In genomic region chr2:96336873-96337272, GRCh38 we compare ENCODE assay signal across 11 cellular contexts. TPM values are rescaled to one million over a fixed set of nuclear protein-coding genes. Genes with fewer than 3 reads are reported as not detected.
DNase-seq lines count a peak whose midpoint lies in the region; ATAC-seq, FAIRE-seq and TF ChIP-seq lines count a peak whose summit lies in the region.
"Had no signal": no experiment of that assay in that cellular context is flagged by ENCODE, and none has a peak within 500 bp of the region (broad histone marks: within the 10 kb centered on the region; RNA-seq: fewer than 3 reads in every experiment).

No MANE protein-coding gene starts in this region.

- H3K4me3 Mint-ChIP-seq in activated T-cell treated with anti-CD3 and anti-CD28 coated beads, Interleukin-2, amount 50 U/mL, for 4 hours = peak overlapping the region; percentile 83
- peak overlapping the region; percentile 82 for H3K4me3 Mint-ChIP-seq in activated naive CD8-positive, alpha-beta T cell

- intact Hi-C loops in kidney (cut with DNase I) = no loop called here

- H3K9ac ChIP-seq in MM.1S (ENCODE audit: low read length) (peak overlapping the region; percentile 97; the same call in 1 of the 2 replicates), smooth muscle cell (ENCODE audit: low read depth) (no peak overlapping the region), kidney (ENCODE audit: low read length in 2 of 2) (no peak overlapping the region)

- no peaks in the 10 kb centered on the region for H3K27me3 Mint-ChIP-seq in activated T-cell treated with anti-CD3 and anti-CD28 coated beads, Interleukin-2, amount 50 U/mL, for 4 hours (ENCODE audit: low read depth)
- no peaks in the 10 kb centered on the region for H3K27me3 Mint-ChIP-seq in activated naive CD8-positive, alpha-beta T cell

- no peaks in the 10 kb centered on the region for H3K36me3 Mint-ChIP-seq in activated T-cell treated with anti-CD3 and anti-CD28 coated beads, Interleukin-2, amount 50 U/mL, for 4 hours (ENCODE audit: insufficient read depth)
- no peaks in the 10 kb centered on the region for H3K36me3 Mint-ChIP-seq in activated naive CD8-positive, alpha-beta T cell

- no peaks in the 10 kb centered on the region for H4K20me1 ChIP-seq in MM.1S (ENCODE audit: insufficient read depth, low read length)
- no peaks in the 10 kb centered on the region for H4K20me1 ChIP-seq in smooth muscle cell (ENCODE audit: low read depth)

- ATAC-seq in activated T-cell treated with anti-CD3 and anti-CD28 coated beads, Interleukin-2, amount 50 U/mL, for 4 hours = no peak

- H3K36me3 ChIP-seq in MM.1S (replicated peaks; ENCODE audit: insufficient read depth, low read length) (0 out of 2 replicates have a peak, but pooled peaks cover 2% of the 10 kb centered on the region), smooth muscle cell (ENCODE audit: low read depth) (no peaks in the 10 kb centered on the region), kidney (ENCODE audit: control insufficient read depth in 1 of 2, insufficient read depth in 2 of 2, low read length in 2 of 2) (no peaks in the 10 kb centered on the region)
- H3K36me3 ChIP-seq: brain microvascular endothelial cell had no signal

- H3K9me3 ChIP-seq in MM.1S (replicated peaks; ENCODE audit: insufficient read depth, low read length) (no peaks in the 10 kb centered on the region), smooth muscle cell (replicated peaks; ENCODE audit: low read depth) (no peaks in the 10 kb centered on the region), kidney (ENCODE audit: control insufficient read depth in 1 of 2, low read length in 2 of 2) (no peaks in the 10 kb centered on the region)

- H2AFZ ChIP-seq in MM.1S (ENCODE audit: low read length) (0 out of 2 replicates have a peak overlapping the region, but pooled peaks have one; percentile 23), smooth muscle cell (ENCODE audit: low read depth) (peak overlapping the region; percentile 94)

- H3K9me3 Mint-ChIP-seq in activated T-cell treated with anti-CD3 and anti-CD28 coated beads, Interleukin-2, amount 50 U/mL, for 4 hours = no peaks in the 10 kb centered on the region
- no peaks in the 10 kb centered on the region for H3K9me3 Mint-ChIP-seq in activated naive CD8-positive, alpha-beta T cell (ENCODE audit: low read depth)

- H3K27me3 ChIP-seq in MM.1S (replicated peaks; ENCODE audit: insufficient read depth, low read length) (no peaks in the 10 kb centered on the region), smooth muscle cell (ENCODE audit: low read depth) (no peaks in the 10 kb centered on the region)
- H3K27me3 ChIP-seq: brain microvascular endothelial cell had no signal

- H3F3A ChIP-seq in MM.1S (ENCODE audit: insufficient read depth, low read length) = peaks cover 4% of the 10 kb centered on the region; the same call in 1 of the 2 replicates
- H3F3A ChIP-seq in smooth muscle cell (ENCODE audit: low read depth) = no peaks in the 10 kb centered on the region

- H3K4me1 Mint-ChIP-seq in activated T-cell treated with anti-CD3 and anti-CD28 coated beads, Interleukin-2, amount 50 U/mL, for 4 hours (ENCODE audit: low read depth) = peaks cover 46% of the 10 kb centered on the region
- H3K4me1 Mint-ChIP-seq in activated naive CD8-positive, alpha-beta T cell (ENCODE audit: low read depth) = peaks cover 36% of the 10 kb centered on the region

- 96% methylated on average over 3 of the region's 3 CpGs for WGBS in smooth muscle cell (ENCODE audit: low lambda C conversion rate)

- peaks cover 7% of the 10 kb centered on the region; the same call in 1 of the 2 replicates for H3K4me1 ChIP-seq in MM.1S (ENCODE audit: low read length)
- peaks cover 13% of the 10 kb centered on the region for H3K4me1 ChIP-seq in smooth muscle cell (ENCODE audit: low read depth)
- peaks cover 4 to 9% of the 10 kb centered on the region in 2 donors for H3K4me1 ChIP-seq in kidney (ENCODE audit: control insufficient read depth in 1 of 2, insufficient read depth in 1 of 2, low read depth in 1 of 2, low read length in 2 of 2)

- H3K27ac Mint-ChIP-seq in activated naive CD8-positive, alpha-beta T cell = no peak overlapping the region

- H3K79me2 ChIP-seq in MM.1S (ENCODE audit: low read length) = peaks cover 62% of the 10 kb centered on the region
- peaks cover 26% of the 10 kb centered on the region for H3K79me2 ChIP-seq in smooth muscle cell (ENCODE audit: low read depth)

- H3K4me3 ChIP-seq in MM.1S (ENCODE audit: low read length) = peak overlapping the region; percentile 68
- H3K4me3 ChIP-seq in smooth muscle cell = no peak overlapping the region
- H3K4me3 ChIP-seq in kidney (ENCODE audit: low read length in 2 of 2) = no peak overlapping the region

- TF ChIP-seq CTCF in MM.1S (IDR thresholded peaks at IDR 0.05; ENCODE audit: low read length) (no peak), smooth muscle cell (IDR thresholded peaks at IDR 0.05; ENCODE audit: borderline replicate concordance, insufficient read depth, poor library complexity, severe bottlenecking) (no peak), kidney (IDR thresholded peaks at IDR 0.05; ENCODE audit: borderline replicate concordance, extremely low read depth, insufficient read depth) (no peak)

- H3K27ac ChIP-seq in MM.1S (ENCODE audit: low read length) (no peak overlapping the region), smooth muscle cell (ENCODE audit: low read depth) (no peak overlapping the region), kidney (ENCODE audit: low read depth in 2 of 2, low read length in 2 of 2) (no peak overlapping the region)
- H3K27ac ChIP-seq: brain microvascular endothelial cell had no signal

- H3K9me2 ChIP-seq in MM.1S (replicated peaks; ENCODE audit: insufficient read depth, low read length) = no peaks in the 10 kb centered on the region

- no peak for DNase-seq in activated T-cell treated with anti-CD3 and anti-CD28 coated beads, Interleukin-2, amount 50 U/mL, for 4 hours
- DNase-seq in activated T-cell treated with anti-CD3 and anti-CD28 coated beads for 4 hours (no peak), MM.1S (no peak), smooth muscle cell (lab: John Stamatoyannopoulos, UW; ENCODE audit: unreplicated experiment) (no peak), DMS 273 treated with DMSO at 0.1 percent for 48 hours (lab: John Stamatoyannopoulos, UW) (no peak), kidney (no peak), NCI-H526 treated with DMSO at 0.1 percent for 48 hours (lab: John Stamatoyannopoulos, UW) (no peak)
- DNase-seq: brain microvascular endothelial cell, NCI-H1694 treated with DMSO at 0.1 percent for 48 hours had no signal

- peak overlapping the region; percentile 60 for H3K4me2 ChIP-seq in MM.1S (ENCODE audit: low read depth, low read length)
- H3K4me2 ChIP-seq in smooth muscle cell = peak overlapping the region; percentile 89

- no peak for FAIRE-seq in kidney (lab: Jason Lieb, UNC)

RNA-seq across cellular contexts. Expression of gene NCAPH, which starts 1.3 kb away (rescaled TPM):
- 10 to 100 TPM; 15.5 to 22.9 (median 16.4) TPM for total RNA-seq in activated T-cell treated with anti-CD3 and anti-CD28 coated beads, Interleukin-2, amount 50 U/mL, for 4 hours
- total RNA-seq in smooth muscle cell = 4.5 and 6.2 TPM in 2 replicates
- polyA plus RNA-seq in smooth muscle cell = 4.8 and 6.0 TPM in 2 replicates
- total RNA-seq in kidney = 0.72 TPM
- 0.17 TPM for polyA plus RNA-seq in kidney (ENCODE audit: insufficient read depth, low read depth, low replicate concordance)

RNA-seq across cellular contexts. Expression of gene ITPRIPL1, which starts 11.8 kb away (rescaled TPM):
- 10 to 100 TPM; 30.2 to 39.5 (median 31.6) TPM for total RNA-seq in activated T-cell treated with anti-CD3 and anti-CD28 coated beads, Interleukin-2, amount 50 U/mL, for 4 hours
- total RNA-seq in smooth muscle cell = 3.3 and 3.5 TPM in 2 replicates
- 4.3 and 6.0 TPM in 2 replicates for polyA plus RNA-seq in smooth muscle cell
- 1.2 TPM for total RNA-seq in kidney
- polyA plus RNA-seq in kidney (ENCODE audit: insufficient read depth, low read depth, low replicate concordance) = 0.73 TPM
- polyA plus RNA-seq: neural cell had no signal

RNA-seq across cellular contexts. Expression of gene SNRNP200, which starts 31.5 kb away (rescaled TPM):
- total RNA-seq in activated T-cell treated with anti-CD3 and anti-CD28 coated beads, Interleukin-2, amount 50 U/mL, for 4 hours = 100 to 1,000 TPM; 219 to 232 (median 223) TPM
- total RNA-seq in smooth muscle cell (49.1 and 49.5 TPM in 2 replicates), kidney (118 TPM)
- polyA plus RNA-seq in smooth muscle cell (54.1 and 57.6 TPM in 2 replicates), kidney (ENCODE audit: insufficient read depth, low read depth, low replicate concordance) (46.7 TPM)
